ENCODE assay signal across 12 cellular contexts in the genomic region with DNA sequence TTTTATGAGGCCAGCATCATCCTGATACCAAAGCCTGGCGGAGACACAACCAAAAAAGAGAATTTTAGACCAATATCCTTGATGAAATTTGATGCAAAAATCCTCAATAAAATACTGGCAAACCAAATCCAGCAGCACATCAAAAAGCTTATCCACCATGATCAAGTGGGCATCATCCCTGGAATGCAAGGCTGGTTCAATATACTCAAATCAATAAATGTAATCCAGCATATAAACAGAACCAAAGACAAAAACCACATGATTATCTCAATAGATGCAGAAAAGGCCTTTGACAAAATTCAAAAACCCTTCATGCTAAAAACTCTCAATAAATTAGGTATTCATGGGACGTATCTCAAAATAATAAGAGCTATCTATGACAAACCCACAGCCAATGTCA. TPM values are rescaled to one million over a fixed set of nuclear protein-coding genes. Genes with fewer than 3 reads are reported as not detected.
"Had no signal": no experiment of that assay in that cellular context is flagged by ENCODE, and none has a peak within 500 bp of the region (broad histone marks: within the 10 kb centered on the region; RNA-seq: fewer than 3 reads in every experiment).

No MANE protein-coding gene starts in this region.

RNA-seq across cellular contexts. Expression of a gene that starts 48.2 kb away (rescaled TPM):
- total RNA-seq: OCI-LY7, PC-3, PC-9, Peyer's patch, Right ventricle myocardium inferior, Right ventricle myocardium superior, RPMI7951, SJCRH30, SJSA1, SK-MEL-5, T-cell had no signal
- polyA plus RNA-seq: SK-N-SH had no signal
